ENCODE assay signal across 16 cellular contexts in genomic region chr19:40693150-40693788, GRCh38. TPM values are rescaled to one million over a fixed set of nuclear protein-coding genes. Genes with fewer than 3 reads are reported as not detected.
DNase-seq lines count a peak whose midpoint lies in the region; ATAC-seq and TF ChIP-seq lines count a peak whose summit lies in the region.
"Had no signal": no experiment of that assay in that cellular context is flagged by ENCODE, and none has a peak within 500 bp of the region (broad histone marks: within the 10 kb centered on the region; RNA-seq: fewer than 3 reads in every experiment).

No MANE protein-coding gene starts in this region.

- CTCF ChIA-PET in CD8-positive, alpha-beta T cell (lab: Charles Lee) = no interaction called here
- CTCF ChIA-PET in HEK293 (lab: Yijun Ruan, JAX) = no interaction called here
- CTCF ChIA-PET in GM10248 (lab: Yijun Ruan, JAX) = interaction anchor here (0.8 to 2.9 kb wide), 3 partner anchors 28 to 30 kb away, joined by 3 to 10 read pairs (median 3); no protein-coding TSS in a partner anchor

- H3K27me3 Mint-ChIP-seq in CD8-positive, alpha-beta T cell (ENCODE audit: low read depth) = no peaks in the 10 kb centered on the region
- no peaks in the 10 kb centered on the region for H3K27me3 Mint-ChIP-seq in dendritic cell treated with granulocyte-macrophage colony-stimulating factor and Interleukin-4, amounts not matched to agents 40 ng/mL and 50 ng/mL, for 4 days
- H3K27me3 Mint-ChIP-seq: memory B cell; naive thymus-derived CD4-positive, alpha-beta T cell had no signal

- intact Hi-C loops in CD8-positive, alpha-beta T cell (cut with DNase I, micrococcal nuclease) = no loop called here
- intact Hi-C loops in dendritic cell treated with granulocyte-macrophage colony-stimulating factor and Interleukin-4, amounts not matched to agents 40 ng/mL and 50 ng/mL, for 4 days (cut with micrococcal nuclease) = no loop called here

- POLR2A ChIA-PET in CD8-positive, alpha-beta T cell (lab: Charles Lee) = no interaction called here
- POLR2A ChIA-PET in HEK293 (lab: Yijun Ruan, JAX) = interaction anchor here (1.5 to 2.2 kb wide), 2 partner anchors 9 to 23 kb away, joined by 4 to 5 read pairs; partner anchors contain the start of genes COQ8B and ITPKC
- POLR2A ChIA-PET in GM10248 (lab: Yijun Ruan, JAX) = interaction anchor here (0.6 kb wide), 1 partner anchor 106 kb away, joined by 3 read pairs; the partner anchor contains the start of gene EGLN2

- H3K4me3 Mint-ChIP-seq in CD8-positive, alpha-beta T cell = no peak overlapping the region
- no peak overlapping the region for H3K4me3 Mint-ChIP-seq in dendritic cell treated with granulocyte-macrophage colony-stimulating factor and Interleukin-4, amounts not matched to agents 40 ng/mL and 50 ng/mL, for 4 days
- H3K4me3 Mint-ChIP-seq: memory B cell had no signal

- no peaks in the 10 kb centered on the region for H3K9me3 Mint-ChIP-seq in CD8-positive, alpha-beta T cell
- no peaks in the 10 kb centered on the region for H3K9me3 Mint-ChIP-seq in dendritic cell treated with granulocyte-macrophage colony-stimulating factor and Interleukin-4, amounts not matched to agents 40 ng/mL and 50 ng/mL, for 4 days
- H3K9me3 Mint-ChIP-seq: activated T-helper 2 cell treated with anti-CD3 and anti-CD28 coated beads, Interferon-gamma antibody, Interleukin-2, Interleukin-4, amounts not matched to agents 10 μg/mL and 5 μg/mL and 100 μg/mL, durations not matched to agents 14 hours and 24 hours and 36 hours; H9; memory B cell; naive thymus-derived CD4-positive, alpha-beta T cell had no signal

- no peaks in the 10 kb centered on the region for H3K36me3 ChIP-seq in CD8-positive, alpha-beta T cell (ENCODE audit: insufficient read depth, low read length)
- H3K36me3 ChIP-seq in HEK293 (ENCODE audit: control insufficient read depth in 2 of 2, insufficient read depth in 1 of 2, low read length in 2 of 2) = peaks cover 30 to 32% of the 10 kb centered on the region in 2 experiments

- no peak overlapping the region for H3K27ac ChIP-seq in CD8-positive, alpha-beta T cell (ENCODE audit: low read depth, low read length)
- no peak overlapping the region for H3K27ac ChIP-seq in HEK293 (ENCODE audit: extremely low read depth, low read depth, low read length)
- H3K27ac ChIP-seq: right atrium auricular region had no signal

- no peaks in the 10 kb centered on the region for H3K27me3 ChIP-seq in CD8-positive, alpha-beta T cell (ENCODE audit: insufficient read depth, low read length)
- H3K27me3 ChIP-seq: right atrium auricular region had no signal

- DNase-seq in CD8-positive, alpha-beta T cell = no peak
- DNase-seq in GM10248 (ENCODE audit: extremely low spot score) = no peak
- DNase-seq in NCI-H1048 (lab: John Stamatoyannopoulos, UW) = no peak
- DNase-seq: EL; H9; KBM-7; naive thymus-derived CD4-positive, alpha-beta T cell; NCI-H1092; NCI-H2029 treated with DMSO at 0.1 percent for 48 hours; NCI-H510A treated with DMSO at 0.1 percent for 48 hours; stimulated activated CD8-positive, alpha-beta memory T cell treated with anti-CD3 and anti-CD28 coated beads, Interleukin-4, amount 100 ng/mL, for 48 hours had no signal

- H3K27ac Mint-ChIP-seq in CD8-positive, alpha-beta T cell = peak overlapping the region; percentile 14
- peak overlapping the region; percentile 19 for H3K27ac Mint-ChIP-seq in dendritic cell treated with granulocyte-macrophage colony-stimulating factor and Interleukin-4, amounts not matched to agents 40 ng/mL and 50 ng/mL, for 4 days
- H3K27ac Mint-ChIP-seq: activated T-helper 2 cell treated with anti-CD3 and anti-CD28 coated beads, Interferon-gamma antibody, Interleukin-2, Interleukin-4, amounts not matched to agents 10 μg/mL and 5 μg/mL and 100 μg/mL, durations not matched to agents 14 hours and 24 hours and 36 hours had no signal

- peaks cover 23% of the 10 kb centered on the region for H3K4me1 ChIP-seq in CD8-positive, alpha-beta T cell (ENCODE audit: insufficient read depth, low read length)
- peaks cover 16% of the 10 kb centered on the region for H3K4me1 ChIP-seq in HEK293 (ENCODE audit: control insufficient read depth, insufficient read depth, low read length)

- H3K36me3 Mint-ChIP-seq in CD8-positive, alpha-beta T cell = peaks cover 22% of the 10 kb centered on the region
- peaks cover 68% of the 10 kb centered on the region for H3K36me3 Mint-ChIP-seq in dendritic cell treated with granulocyte-macrophage colony-stimulating factor and Interleukin-4, amounts not matched to agents 40 ng/mL and 50 ng/mL, for 4 days (ENCODE audit: low read depth)

- TF ChIP-seq CTCF in CD8-positive, alpha-beta T cell (IDR thresholded peaks at IDR 0.05) = no peak
- TF ChIP-seq CTCF in HEK293 (tag by site-specific recombination; IDR thresholded peaks at IDR 0.05) = no peak
- TF ChIP-seq CTCF in GM10248 (IDR thresholded peaks at IDR 0.05; ENCODE audit: control extremely low read depth, extremely low read depth, low read depth, missing control alignments) = no peak

- H3K9me3 ChIP-seq in CD8-positive, alpha-beta T cell (ENCODE audit: low read length) = no peaks in the 10 kb centered on the region
- no peaks in the 10 kb centered on the region for H3K9me3 ChIP-seq in HEK293 (ENCODE audit: control insufficient read depth, insufficient read depth, low read depth, low read length)
- H3K9me3 ChIP-seq: right atrium auricular region had no signal

- H3K4me1 Mint-ChIP-seq in CD8-positive, alpha-beta T cell (ENCODE audit: low read depth) = peaks cover 7% of the 10 kb centered on the region
- H3K4me1 Mint-ChIP-seq in dendritic cell treated with granulocyte-macrophage colony-stimulating factor and Interleukin-4, amounts not matched to agents 40 ng/mL and 50 ng/mL, for 4 days (ENCODE audit: low read depth) = peaks cover 12% of the 10 kb centered on the region

- H3K4me3 ChIP-seq in CD8-positive, alpha-beta T cell (ENCODE audit: low read depth, low read length) = no peak overlapping the region
- no peak overlapping the region for H3K4me3 ChIP-seq in HEK293 (ENCODE audit: low read depth, low read length)
- H3K4me3 ChIP-seq: right atrium auricular region had no signal

- ATAC-seq in CD8-positive, alpha-beta T cell = no peak
- ATAC-seq: naive thymus-derived CD4-positive, alpha-beta T cell had no signal

TF ChIP-seq in HEK293, 187 proteins besides CTCF, POLR2A, EP300 and RAD21:
- no peak for TF ChIP-seq SCRT1 (tag by site-specific recombination; IDR thresholded peaks at IDR 0.05; ENCODE audit: borderline replicate concordance)
- TF ChIP-seq ZSCAN30 (tag by site-specific recombination; IDR thresholded peaks at IDR 0.05) = no peak
- TF ChIP-seq REPIN1 (tag by site-specific recombination; IDR thresholded peaks at IDR 0.05; ENCODE audit: low read depth) = no peak
- peak; percentile 61; the same call in 1 of the 2 replicates for TF ChIP-seq HIC1 (tag by site-specific recombination; IDR thresholded peaks at IDR 0.05)
- TF ChIP-seq ZNF600 (tag by site-specific recombination; IDR thresholded peaks at IDR 0.05) = peak; percentile 25; the same call in 1 of the 2 replicates

RNA-seq across cellular contexts. Expression of gene NUMBL, which starts 2.8 kb away (rescaled TPM):
- 1 to 10 TPM; 3.5 to 4.3 TPM for total RNA-seq in CD8-positive, alpha-beta T cell

RNA-seq across cellular contexts. Expression of gene COQ8B, which starts 23.4 kb away (rescaled TPM):
- 10 to 100 TPM; 14.0 to 14.2 TPM for total RNA-seq in CD8-positive, alpha-beta T cell

RNA-seq across cellular contexts. Expression of gene ITPKC, which starts 23.6 kb away (rescaled TPM):
- total RNA-seq in CD8-positive, alpha-beta T cell = 1 to 10 TPM; 5.9 to 6.4 TPM

RNA-seq across cellular contexts. Expression of gene ACTMAP, which starts 57.0 kb away (rescaled TPM):
- total RNA-seq in CD8-positive, alpha-beta T cell = 1 to 10 TPM; 3.5 to 3.8 TPM

RNA-seq across cellular contexts. Expression of gene SNRPA, which starts 57.7 kb away (rescaled TPM):
- 10 to 100 TPM; 68.3 to 88.2 TPM for total RNA-seq in CD8-positive, alpha-beta T cell
